In the genomic region with DNA sequence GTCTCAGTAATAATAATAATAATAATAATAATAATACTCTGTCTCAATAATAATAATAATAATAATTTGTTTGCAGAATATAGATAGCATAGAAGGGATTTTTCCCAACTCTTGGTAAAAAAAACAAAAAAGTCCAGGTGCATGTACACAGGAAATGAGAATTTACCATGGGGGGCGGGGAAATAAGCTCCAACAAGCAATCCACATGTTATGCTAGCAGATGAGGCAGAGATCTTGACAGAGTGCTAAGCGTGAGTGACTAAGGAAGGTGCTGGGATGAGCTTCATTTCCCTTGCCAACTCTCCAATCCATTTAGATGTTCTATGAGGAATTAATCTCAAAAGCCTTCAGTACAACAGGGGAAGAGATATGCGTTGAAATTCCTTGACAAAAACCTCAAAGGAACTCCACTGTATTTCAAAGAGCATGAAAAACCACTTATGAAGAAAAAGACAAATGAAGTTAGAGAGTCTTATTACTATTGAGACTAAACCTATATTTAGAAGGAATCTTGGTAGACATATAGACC, we compare ENCODE assay signal across 1 cellular context.
TF ChIP-seq lines count a peak whose summit lies in the region.

No MANE protein-coding gene starts in this region.

TF ChIP-seq in K562, 482 proteins besides CTCF, POLR2A, EP300 and RAD21:
- TF ChIP-seq JUNB (CRISPR knock-in tag; conservative IDR thresholded peaks at IDR 0.05) (no peak), RBM22 (IDR thresholded peaks at IDR 0.05; ENCODE audit: low read depth, low read length, poor library complexity, severe bottlenecking) (peak; percentile 51), HDGF (IDR thresholded peaks at IDR 0.05) (no peak), PTRF (tag; IDR thresholded peaks at IDR 0.05) (no peak)
